15 cellular contexts compared by ENCODE assay signal in genomic region chr5:107285772-107286171, GRCh38.
DNase-seq lines count a peak whose midpoint lies in the region; ATAC-seq lines count a peak whose summit lies in the region.
"Had no signal": no experiment of that assay in that cellular context is flagged by ENCODE, and none has a peak within 500 bp of the region (broad histone marks: within the 10 kb centered on the region; RNA-seq: fewer than 3 reads in every experiment).

No MANE protein-coding gene starts in this region.

- ATAC-seq in activated T-cell treated with anti-CD3 and anti-CD28 coated beads, Interleukin-2, amount 50 U/mL, for 72 hours (replicated peaks in 1 of 2): peak; percentile 59 to 66
- ATAC-seq in HG02623 (IDR thresholded peaks at IDR 0.05; ENCODE audit: unreplicated experiment) (peak; percentile 36), GM21786 (IDR thresholded peaks at IDR 0.05; ENCODE audit: unreplicated experiment) (no peak)
- peak; percentile 88 for ATAC-seq in stimulated activated effector memory CD8-positive, alpha-beta T cell treated with anti-CD3 and anti-CD28 coated beads, Interleukin-12 subunit alpha, Interleukin-12 subunit beta, amount 100 ng/mL, for 72 hours
- ATAC-seq: gastroesophageal sphincter had no signal

- DNase-seq in activated T-cell treated with anti-CD3 and anti-CD28 coated beads, Interleukin-2, amount 50 U/mL, for 72 hours: peak; percentile 37 to 48
- DNase-seq in activated T-cell treated with anti-CD3 and anti-CD28 coated beads, Interleukin-2, amount 50 U/mL, for 24 hours: no peak
- peak; percentile 56 for DNase-seq in M059J (ENCODE audit: low read depth)
- DNase-seq in stimulated activated effector memory CD8-positive, alpha-beta T cell treated with anti-CD3 and anti-CD28 coated beads, Interleukin-12 subunit alpha, Interleukin-12 subunit beta, amount 100 ng/mL, for 72 hours (ENCODE audit: low spot score in 2 of 2): peak; percentile 13 to 77
- DNase-seq in islet precursor cell: no peak
- no peak for DNase-seq in SKM-1 (lab: John Stamatoyannopoulos, UW; ENCODE audit: unreplicated experiment)
- DNase-seq: amygdala, DMS79, GOT3, MM.1S had no signal

- no peak overlapping the region for H3K27ac Mint-ChIP-seq in activated T-cell treated with anti-CD3 and anti-CD28 coated beads, Interleukin-2, amount 50 U/mL, for 72 hours
- H3K27ac Mint-ChIP-seq in activated T-cell treated with anti-CD3 and anti-CD28 coated beads, Interleukin-2, amount 50 U/mL, for 24 hours: no peak overlapping the region
- H3K27ac Mint-ChIP-seq in stimulated activated effector memory CD8-positive, alpha-beta T cell treated with anti-CD3 and anti-CD28 coated beads, Interleukin-12 subunit alpha, Interleukin-12 subunit beta, amount 100 ng/mL, for 72 hours: no peak overlapping the region
- H3K27ac Mint-ChIP-seq: T-helper 1 cell treated with Interleukin-12 subunit alpha and Interleukin-12 subunit beta and Interleukin-4 antibody, amounts not matched to agents 30 μg/mL and 1 μg/mL, for 36 hours had no signal

- no peaks in the 10 kb centered on the region for H3K9me3 Mint-ChIP-seq in activated T-cell treated with anti-CD3 and anti-CD28 coated beads, Interleukin-2, amount 50 U/mL, for 72 hours
- no peaks in the 10 kb centered on the region for H3K9me3 Mint-ChIP-seq in activated T-cell treated with anti-CD3 and anti-CD28 coated beads, Interleukin-2, amount 50 U/mL, for 24 hours
- H3K9me3 Mint-ChIP-seq in stimulated activated effector memory CD8-positive, alpha-beta T cell treated with anti-CD3 and anti-CD28 coated beads, Interleukin-12 subunit alpha, Interleukin-12 subunit beta, amount 100 ng/mL, for 72 hours: no peaks in the 10 kb centered on the region
- H3K9me3 Mint-ChIP-seq: nephron; T-helper 1 cell treated with Interleukin-12 subunit alpha and Interleukin-12 subunit beta and Interleukin-4 antibody, amounts not matched to agents 30 μg/mL and 1 μg/mL, for 36 hours had no signal

- no peak overlapping the region for H3K4me3 Mint-ChIP-seq in activated T-cell treated with anti-CD3 and anti-CD28 coated beads, Interleukin-2, amount 50 U/mL, for 72 hours
- no peak overlapping the region for H3K4me3 Mint-ChIP-seq in activated T-cell treated with anti-CD3 and anti-CD28 coated beads, Interleukin-2, amount 50 U/mL, for 24 hours
- H3K4me3 Mint-ChIP-seq in stimulated activated effector memory CD8-positive, alpha-beta T cell treated with anti-CD3 and anti-CD28 coated beads, Interleukin-12 subunit alpha, Interleukin-12 subunit beta, amount 100 ng/mL, for 72 hours: no peak overlapping the region
- H3K4me3 Mint-ChIP-seq: nephron; T-helper 1 cell treated with Interleukin-12 subunit alpha and Interleukin-12 subunit beta and Interleukin-4 antibody, amounts not matched to agents 30 μg/mL and 1 μg/mL, for 36 hours had no signal

- H3K4me1 Mint-ChIP-seq in activated T-cell treated with anti-CD3 and anti-CD28 coated beads, Interleukin-2, amount 50 U/mL, for 72 hours (ENCODE audit: low read depth): peaks cover 14% of the 10 kb centered on the region
- peaks cover 16% of the 10 kb centered on the region for H3K4me1 Mint-ChIP-seq in activated T-cell treated with anti-CD3 and anti-CD28 coated beads, Interleukin-2, amount 50 U/mL, for 24 hours (ENCODE audit: low read depth)
- H3K4me1 Mint-ChIP-seq in stimulated activated effector memory CD8-positive, alpha-beta T cell treated with anti-CD3 and anti-CD28 coated beads, Interleukin-12 subunit alpha, Interleukin-12 subunit beta, amount 100 ng/mL, for 72 hours: peaks cover 16% of the 10 kb centered on the region

- H3K27me3 Mint-ChIP-seq in activated T-cell treated with anti-CD3 and anti-CD28 coated beads, Interleukin-2, amount 50 U/mL, for 72 hours (ENCODE audit: low read depth): peaks cover 30% of the 10 kb centered on the region
- H3K27me3 Mint-ChIP-seq in activated T-cell treated with anti-CD3 and anti-CD28 coated beads, Interleukin-2, amount 50 U/mL, for 24 hours: peaks cover 12% of the 10 kb centered on the region

- no peaks in the 10 kb centered on the region for H3K36me3 Mint-ChIP-seq in activated T-cell treated with anti-CD3 and anti-CD28 coated beads, Interleukin-2, amount 50 U/mL, for 72 hours (ENCODE audit: insufficient read depth in 2 of 2)
- no peaks in the 10 kb centered on the region for H3K36me3 Mint-ChIP-seq in activated T-cell treated with anti-CD3 and anti-CD28 coated beads, Interleukin-2, amount 50 U/mL, for 24 hours (ENCODE audit: low read depth)
- H3K36me3 Mint-ChIP-seq in stimulated activated effector memory CD8-positive, alpha-beta T cell treated with anti-CD3 and anti-CD28 coated beads, Interleukin-12 subunit alpha, Interleukin-12 subunit beta, amount 100 ng/mL, for 72 hours: no peaks in the 10 kb centered on the region

Comparison
In these comparisons a context has a peak if more than half of its experiments do, and no peak if none do; other contexts are left out.
1. DNase-seq: peak in activated T-cell treated with anti-CD3 and anti-CD28 coated beads, Interleukin-2, amount 50 U/mL, for 72 hours (2 of 2), M059J (single experiment) and stimulated activated effector memory CD8-positive, alpha-beta T cell treated with anti-CD3 and anti-CD28 coated beads, Interleukin-12 subunit alpha, Interleukin-12 subunit beta, amount 100 ng/mL, for 72 hours (2 of 2); none in activated T-cell treated with anti-CD3 and anti-CD28 coated beads, Interleukin-2, amount 50 U/mL, for 24 hours (single experiment), islet precursor cell (single experiment) and SKM-1 (single experiment).